1 cellular context compared by ENCODE assay signal in the genomic region with DNA sequence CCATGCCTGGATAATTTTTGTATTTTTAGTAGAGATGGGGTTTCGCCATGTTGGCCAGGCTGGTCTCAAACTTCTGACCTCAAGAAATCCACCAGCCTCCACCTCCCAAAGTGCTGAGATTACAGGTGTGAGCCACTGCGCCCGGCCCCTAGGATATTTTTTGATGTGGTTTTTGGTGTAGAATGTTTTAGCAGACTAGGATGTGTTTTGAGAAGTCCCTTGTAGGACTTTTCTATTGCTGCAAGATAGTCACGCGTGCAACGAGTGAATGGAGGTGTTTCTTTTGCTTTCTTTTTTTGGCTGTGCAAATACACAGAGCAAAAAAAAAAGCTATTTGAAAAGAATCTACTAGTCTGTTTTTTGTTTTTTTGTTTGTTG.
A peak's percentile ranks its signal among the peaks of the same experiment; 100 is the strongest.
TF ChIP-seq lines count a peak whose summit lies in the region.

No MANE protein-coding gene starts in this region.

TF ChIP-seq in GM12878, 131 proteins besides CTCF, POLR2A, EP300 and RAD21:
- TF ChIP-seq IKZF2 (IDR thresholded peaks at IDR 0.05): no peak
- TF ChIP-seq RBBP5 (conservative IDR thresholded peaks at IDR 0.05): no peak
- TF ChIP-seq, protein P1, sequence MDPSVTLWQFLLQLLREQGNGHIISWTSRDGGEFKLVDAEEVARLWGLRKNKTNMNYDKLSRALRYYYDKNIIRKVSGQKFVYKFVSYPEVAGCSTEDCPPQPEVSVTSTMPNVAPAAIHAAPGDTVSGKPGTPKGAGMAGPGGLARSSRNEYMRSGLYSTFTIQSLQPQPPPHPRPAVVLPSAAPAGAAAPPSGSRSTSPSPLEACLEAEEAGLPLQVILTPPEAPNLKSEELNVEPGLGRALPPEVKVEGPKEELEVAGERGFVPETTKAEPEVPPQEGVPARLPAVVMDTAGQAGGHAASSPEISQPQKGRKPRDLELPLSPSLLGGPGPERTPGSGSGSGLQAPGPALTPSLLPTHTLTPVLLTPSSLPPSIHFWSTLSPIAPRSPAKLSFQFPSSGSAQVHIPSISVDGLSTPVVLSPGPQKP (IDR thresholded peaks at IDR 0.05; ENCODE audit: low read depth, low read length): no peak
- TF ChIP-seq SMAD1 (IDR thresholded peaks at IDR 0.05; ENCODE audit: low read depth, partially characterized antibody): no peak
- no peak for TF ChIP-seq NR2C1 (IDR thresholded peaks at IDR 0.05)
- TF ChIP-seq HCFC1 (IDR thresholded peaks at IDR 0.05; ENCODE audit: low read length): no peak
- peak; percentile 36; the same call in 1 of the 2 replicates for TF ChIP-seq TCF7 (IDR thresholded peaks at IDR 0.05; ENCODE audit: borderline replicate concordance)
- TF ChIP-seq, protein P2, sequence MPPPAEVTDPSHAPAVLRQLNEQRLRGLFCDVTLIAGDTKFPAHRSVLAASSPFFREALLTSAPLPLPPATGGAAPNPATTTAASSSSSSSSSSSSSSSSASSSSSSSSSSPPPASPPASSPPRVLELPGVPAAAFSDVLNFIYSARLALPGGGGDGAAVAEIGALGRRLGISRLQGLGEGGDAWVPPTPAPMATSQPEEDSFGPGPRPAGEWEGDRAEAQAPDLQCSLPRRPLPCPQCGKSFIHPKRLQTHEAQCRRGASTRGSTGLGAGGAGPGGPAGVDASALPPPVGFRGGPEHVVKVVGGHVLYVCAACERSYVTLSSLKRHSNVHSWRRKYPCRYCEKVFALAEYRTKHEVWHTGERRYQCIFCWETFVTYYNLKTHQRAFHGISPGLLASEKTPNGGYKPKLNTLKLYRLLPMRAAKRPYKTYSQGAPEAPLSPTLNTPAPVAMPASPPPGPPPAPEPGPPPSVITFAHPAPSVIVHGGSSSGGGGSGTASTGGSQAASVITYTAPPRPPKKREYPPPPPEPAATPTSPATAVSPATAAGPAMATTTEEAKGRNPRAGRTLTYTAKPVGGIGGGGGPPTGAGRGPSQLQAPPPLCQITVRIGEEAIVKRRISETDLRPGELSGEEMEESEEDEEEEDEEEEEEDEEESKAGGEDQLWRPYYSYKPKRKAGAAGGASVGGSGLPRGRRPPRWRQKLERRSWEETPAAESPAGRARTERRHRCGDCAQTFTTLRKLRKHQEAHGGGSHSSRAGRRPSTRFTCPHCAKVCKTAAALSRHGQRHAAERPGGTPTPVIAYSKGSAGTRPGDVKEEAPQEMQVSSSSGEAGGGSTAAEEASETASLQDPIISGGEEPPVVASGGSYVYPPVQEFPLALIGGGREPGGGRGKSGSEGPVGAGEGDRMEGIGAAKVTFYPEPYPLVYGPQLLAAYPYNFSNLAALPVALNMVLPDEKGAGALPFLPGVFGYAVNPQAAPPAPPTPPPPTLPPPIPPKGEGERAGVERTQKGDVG (CRISPR knock-in tag; IDR thresholded peaks at IDR 0.05): no peak
- no peak for TF ChIP-seq EZH2 (IDR thresholded peaks at IDR 0.05; ENCODE audit: borderline replicate concordance, control insufficient read depth, low read depth, low read length)
- TF ChIP-seq ZNF217 (IDR thresholded peaks at IDR 0.05): no peak
- TF ChIP-seq MTA3 (IDR thresholded peaks at IDR 0.05; ENCODE audit: borderline replicate concordance, low read length): no peak
- no peak for TF ChIP-seq BHLHE40 (IDR thresholded peaks at IDR 0.05; ENCODE audit: borderline replicate concordance in 1 of 2, low read depth in 2 of 2, low read length in 1 of 2)
- no peak for TF ChIP-seq TARDBP (IDR thresholded peaks at IDR 0.05; ENCODE audit: borderline replicate concordance)
- 0 out of 2 replicates have a peak, but pooled peaks have one; percentile 8 for TF ChIP-seq RUNX3 (IDR thresholded peaks at IDR 0.05; ENCODE audit: low read length)
- no peak for TF ChIP-seq RAD51 (IDR thresholded peaks at IDR 0.05)
